21 cellular contexts compared by ENCODE assay signal in genomic region chr2:11104794-11105660, GRCh38. TPM values are rescaled to one million over a fixed set of nuclear protein-coding genes. Genes with fewer than 3 reads are reported as not detected.
DNase-seq lines count a peak whose midpoint lies in the region; ATAC-seq and TF ChIP-seq lines count a peak whose summit lies in the region.
"Had no signal": no experiment of that assay in that cellular context is flagged by ENCODE, and none has a peak within 500 bp of the region (broad histone marks: within the 10 kb centered on the region; RNA-seq: fewer than 3 reads in every experiment).

No MANE protein-coding gene starts in this region.

- no peak for TF ChIP-seq POLR2A in body of pancreas (IDR thresholded peaks at IDR 0.05)

- no peak overlapping the region for H3K4me3 ChIP-seq in body of pancreas
- H3K4me3 ChIP-seq: lung, Peyer's patch, SJCRH30 had no signal

- DNase-seq in stimulated activated naive CD8-positive, alpha-beta T cell treated with anti-CD3 and anti-CD28 coated beads, Interleukin-15, amount 100 ng/mL, for 72 hours = no peak
- DNase-seq in stimulated activated naive CD8-positive, alpha-beta T cell treated with anti-CD3 and anti-CD28 coated beads, Interleukin-15, Interleukin-2, amounts not matched to agents 100 U/mL and 50 U/mL, for 24 hours = no peak
- DNase-seq in body of pancreas = no peak
- no peak for DNase-seq in natural killer cell treated with Interleukin-12 subunit alpha and Interleukin-12 subunit beta and Interleukin-15 and Interleukin-18, amount 100 ng/mL, for 72 hours (ENCODE audit: low spot score)
- no peak for DNase-seq in NCI-H1048 (lab: John Stamatoyannopoulos, UW)
- no peak for DNase-seq in Calu3
- DNase-seq: dermis blood vessel endothelial cell; DMS79 treated with DMSO at 0.1 percent for 48 hours; foreskin fibroblast; H7; Kasumi-1; NCI-H1105; NCI-H2081 treated with DMSO at 0.1 percent for 48 hours; NCI-H446 treated with DMSO at 0.1 percent for 48 hours; NK-92 treated with Interleukin-12 subunit alpha and Interleukin-12 subunit beta, amount 100 ng/mL, for 24 hours; retina; SJCRH30; substantia nigra had no signal

- H3K27me3 Mint-ChIP-seq in stimulated activated naive CD8-positive, alpha-beta T cell treated with anti-CD3 and anti-CD28 coated beads, Interleukin-15, amount 100 ng/mL, for 72 hours = peaks cover 10% of the 10 kb centered on the region
- peaks cover 3 to 7% of the 10 kb centered on the region in 2 donors for H3K27me3 Mint-ChIP-seq in natural killer cell treated with Interleukin-12 subunit alpha and Interleukin-12 subunit beta and Interleukin-15 and Interleukin-18, amount 100 ng/mL, for 72 hours
- peaks cover 53% of the 10 kb centered on the region for H3K27me3 Mint-ChIP-seq in Calu3 (ENCODE audit: unreplicated experiment)

- no peak overlapping the region for H3K4me3 Mint-ChIP-seq in stimulated activated naive CD8-positive, alpha-beta T cell treated with anti-CD3 and anti-CD28 coated beads, Interleukin-15, amount 100 ng/mL, for 72 hours
- peak overlapping the region; percentile 19 for H3K4me3 Mint-ChIP-seq in natural killer cell treated with Interleukin-12 subunit alpha and Interleukin-12 subunit beta and Interleukin-15 and Interleukin-18, amount 100 ng/mL, for 72 hours
- H3K4me3 Mint-ChIP-seq in Calu3 (ENCODE audit: low read depth, unreplicated experiment) = no peak overlapping the region

- peak; percentile 58 for ATAC-seq in stimulated activated naive CD8-positive, alpha-beta T cell treated with anti-CD3 and anti-CD28 coated beads, Interleukin-15, amount 100 ng/mL, for 72 hours
- no peak for ATAC-seq in stimulated activated naive CD8-positive, alpha-beta T cell treated with anti-CD3 and anti-CD28 coated beads, Interleukin-15, Interleukin-2, amounts not matched to agents 100 U/mL and 50 U/mL, for 24 hours
- ATAC-seq in body of pancreas (peak; percentile 30), GM18511 (IDR thresholded peaks at IDR 0.05; ENCODE audit: unreplicated experiment) (no peak)
- peak in 1 of 2 donors; percentile 39 for ATAC-seq in natural killer cell treated with Interleukin-12 subunit alpha and Interleukin-12 subunit beta and Interleukin-15 and Interleukin-18, amount 100 ng/mL, for 72 hours

- WGBS in body of pancreas, 2 donors = 39 to 55% methylated on average over 9 to 33 of the region's 34 CpGs

- peaks cover 7% of the 10 kb centered on the region for H3K4me1 ChIP-seq in body of pancreas
- H3K4me1 ChIP-seq: Peyer's patch, SJCRH30 had no signal

- no peaks in the 10 kb centered on the region for H3K27me3 ChIP-seq in body of pancreas
- H3K27me3 ChIP-seq: Peyer's patch had no signal

- CTCF ChIA-PET in Calu3 (lab: Charles Lee) = interaction anchor here (0.7 to 0.8 kb wide), 2 partner anchors 11 to 348 kb away, joined by 4 read pairs; no protein-coding TSS in a partner anchor

- H3K27ac ChIP-seq in body of pancreas = no peak overlapping the region
- H3K27ac ChIP-seq: SJCRH30 had no signal

- no TSS peak for BruUV-seq in Calu3 (replicated peaks; lab: Mats Ljungman, UMichigan)

- H3K36me3 ChIP-seq in body of pancreas (replicated peaks in 1 of 2; ENCODE audit: insufficient read depth in 1 of 2, low read depth in 2 of 2) = no peaks in the 10 kb centered on the region
- H3K36me3 ChIP-seq: Peyer's patch, SJCRH30 had no signal

- TF ChIP-seq CTCF in body of pancreas (IDR thresholded peaks at IDR 0.05) = no peak
- TF ChIP-seq CTCF in Calu3 (IDR thresholded peaks at IDR 0.05; ENCODE audit: unreplicated experiment) = no peak

- no peaks in the 10 kb centered on the region for H3K9me3 ChIP-seq in body of pancreas
- H3K9me3 ChIP-seq: Peyer's patch, SJCRH30 had no signal

- intact Hi-C loops in body of pancreas (cut with DNase I) = no loop called here
- intact Hi-C loops in Calu3 (cut with micrococcal nuclease; ENCODE audit: unreplicated experiment) = no loop called here

- H3K9me3 Mint-ChIP-seq in stimulated activated naive CD8-positive, alpha-beta T cell treated with anti-CD3 and anti-CD28 coated beads, Interleukin-15, amount 100 ng/mL, for 72 hours = no peaks in the 10 kb centered on the region
- H3K9me3 Mint-ChIP-seq in natural killer cell treated with Interleukin-12 subunit alpha and Interleukin-12 subunit beta and Interleukin-15 and Interleukin-18, amount 100 ng/mL, for 72 hours = no peaks in the 10 kb centered on the region
- H3K9me3 Mint-ChIP-seq in Calu3 (ENCODE audit: low read depth, unreplicated experiment) = no peaks in the 10 kb centered on the region

- H3K36me3 Mint-ChIP-seq in natural killer cell treated with Interleukin-12 subunit alpha and Interleukin-12 subunit beta and Interleukin-15 and Interleukin-18, amount 100 ng/mL, for 72 hours = no peaks in the 10 kb centered on the region
- peaks cover 3% of the 10 kb centered on the region for H3K36me3 Mint-ChIP-seq in Calu3 (ENCODE audit: insufficient read depth, unreplicated experiment)

- H3K4me1 Mint-ChIP-seq in stimulated activated naive CD8-positive, alpha-beta T cell treated with anti-CD3 and anti-CD28 coated beads, Interleukin-15, amount 100 ng/mL, for 72 hours = no peaks in the 10 kb centered on the region
- H3K4me1 Mint-ChIP-seq in natural killer cell treated with Interleukin-12 subunit alpha and Interleukin-12 subunit beta and Interleukin-15 and Interleukin-18, amount 100 ng/mL, for 72 hours (ENCODE audit: low read depth in 2 of 2) = peaks cover 2 to 12% of the 10 kb centered on the region in 2 donors
- peaks cover 13% of the 10 kb centered on the region for H3K4me1 Mint-ChIP-seq in Calu3 (ENCODE audit: low read depth, unreplicated experiment)

- H3K27ac Mint-ChIP-seq in stimulated activated naive CD8-positive, alpha-beta T cell treated with anti-CD3 and anti-CD28 coated beads, Interleukin-15, amount 100 ng/mL, for 72 hours = no peak overlapping the region
- no peak overlapping the region for H3K27ac Mint-ChIP-seq in natural killer cell treated with Interleukin-12 subunit alpha and Interleukin-12 subunit beta and Interleukin-15 and Interleukin-18, amount 100 ng/mL, for 72 hours
- H3K27ac Mint-ChIP-seq in Calu3 (ENCODE audit: unreplicated experiment) = no peak overlapping the region

RNA-seq across cellular contexts. Expression of gene SLC66A3, which starts 50.2 kb away (rescaled TPM):
- total RNA-seq in body of pancreas (10 to 100 TPM; 28.0 to 38.2 TPM), Calu3 (2022) (13.5 and 15.0 TPM in 2 replicates)
- 10 to 100 TPM in 1 of 2 donors, 1 to 10 TPM in 1; 8.2 to 13.0 TPM for total RNA-seq in natural killer cell treated with Interleukin-12 subunit alpha and Interleukin-12 subunit beta and Interleukin-15 and Interleukin-18, amount 100 ng/mL, for 72 hours

Comparison
In these comparisons a context has a peak if more than half of its experiments do, and no peak if none do; other contexts are left out.
1. ATAC-seq: peak in stimulated activated naive CD8-positive, alpha-beta T cell treated with anti-CD3 and anti-CD28 coated beads, Interleukin-15, amount 100 ng/mL, for 72 hours (single experiment) and body of pancreas (single experiment); none in stimulated activated naive CD8-positive, alpha-beta T cell treated with anti-CD3 and anti-CD28 coated beads, Interleukin-15, Interleukin-2, amounts not matched to agents 100 U/mL and 50 U/mL, for 24 hours (single experiment) and GM18511 (single experiment).